In the genomic region with DNA sequence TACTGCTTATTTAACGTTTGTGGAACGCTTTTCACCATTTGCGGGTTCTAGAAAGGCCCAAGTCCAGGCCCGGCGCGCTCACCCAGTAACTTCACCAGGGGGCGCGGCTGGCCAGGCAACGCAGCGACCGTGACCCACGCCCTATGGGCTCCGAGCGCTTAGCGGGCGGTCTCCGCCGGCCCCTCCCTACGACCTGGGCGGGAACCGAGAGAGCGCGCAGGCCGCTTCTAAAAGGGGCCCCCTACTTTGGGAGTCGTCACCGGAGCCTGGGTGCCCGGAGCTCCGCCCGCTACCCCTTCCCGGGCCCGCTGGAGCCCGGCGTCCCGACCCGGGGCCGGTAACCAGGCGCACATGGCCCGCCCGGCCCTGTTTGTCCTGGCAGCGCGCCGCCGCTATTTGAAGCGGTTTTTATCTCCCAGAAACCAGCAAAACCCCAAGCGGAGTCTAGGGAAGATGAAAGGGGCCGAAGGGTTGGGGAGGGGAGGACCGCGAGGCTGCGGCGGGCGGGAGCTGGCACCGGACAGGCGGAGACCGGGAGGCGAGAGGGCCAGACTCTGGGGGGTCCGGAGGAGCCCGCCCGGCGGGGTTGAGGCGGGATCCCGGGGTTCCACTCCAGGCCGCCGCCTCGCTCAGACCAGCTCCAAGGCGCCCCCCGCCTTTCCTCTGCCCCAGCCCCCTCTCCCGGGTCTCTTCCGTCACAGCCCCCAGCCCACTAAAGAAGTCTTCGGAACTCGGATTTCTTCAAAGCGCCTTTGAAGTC, we compare ENCODE assay signal across 1 cellular context.
TF ChIP-seq lines count a peak whose summit lies in the region.

No MANE protein-coding gene starts in this region.

TF ChIP-seq in GM12878, 131 proteins besides CTCF, POLR2A, EP300 and RAD21 (continued from another document):
- TF ChIP-seq E2F8 (IDR thresholded peaks at IDR 0.05; ENCODE audit: low read depth, partially characterized antibody) (no peak), BACH1 (IDR thresholded peaks at IDR 0.05; ENCODE audit: borderline replicate concordance) (peak; percentile 37; the same call in 1 of the 2 replicates), HDAC6 (IDR thresholded peaks at IDR 0.05; ENCODE audit: unreplicated experiment) (no peak), MTA2 (IDR thresholded peaks at IDR 0.05; ENCODE audit: low read depth) (no peak), CHD1 (IDR thresholded peaks at IDR 0.05; ENCODE audit: low read depth, low read length) (0 out of 2 replicates have a peak, but pooled peaks have one; percentile 64), DPF2 (IDR thresholded peaks at IDR 0.05) (peak; percentile 59; the same call in 1 of the 2 replicates)
- TF ChIP-seq, protein P1, sequence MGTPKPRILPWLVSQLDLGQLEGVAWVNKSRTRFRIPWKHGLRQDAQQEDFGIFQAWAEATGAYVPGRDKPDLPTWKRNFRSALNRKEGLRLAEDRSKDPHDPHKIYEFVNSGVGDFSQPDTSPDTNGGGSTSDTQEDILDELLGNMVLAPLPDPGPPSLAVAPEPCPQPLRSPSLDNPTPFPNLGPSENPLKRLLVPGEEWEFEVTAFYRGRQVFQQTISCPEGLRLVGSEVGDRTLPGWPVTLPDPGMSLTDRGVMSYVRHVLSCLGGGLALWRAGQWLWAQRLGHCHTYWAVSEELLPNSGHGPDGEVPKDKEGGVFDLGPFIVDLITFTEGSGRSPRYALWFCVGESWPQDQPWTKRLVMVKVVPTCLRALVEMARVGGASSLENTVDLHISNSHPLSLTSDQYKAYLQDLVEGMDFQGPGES (IDR thresholded peaks at IDR 0.05): no peak
- TF ChIP-seq, protein P2, sequence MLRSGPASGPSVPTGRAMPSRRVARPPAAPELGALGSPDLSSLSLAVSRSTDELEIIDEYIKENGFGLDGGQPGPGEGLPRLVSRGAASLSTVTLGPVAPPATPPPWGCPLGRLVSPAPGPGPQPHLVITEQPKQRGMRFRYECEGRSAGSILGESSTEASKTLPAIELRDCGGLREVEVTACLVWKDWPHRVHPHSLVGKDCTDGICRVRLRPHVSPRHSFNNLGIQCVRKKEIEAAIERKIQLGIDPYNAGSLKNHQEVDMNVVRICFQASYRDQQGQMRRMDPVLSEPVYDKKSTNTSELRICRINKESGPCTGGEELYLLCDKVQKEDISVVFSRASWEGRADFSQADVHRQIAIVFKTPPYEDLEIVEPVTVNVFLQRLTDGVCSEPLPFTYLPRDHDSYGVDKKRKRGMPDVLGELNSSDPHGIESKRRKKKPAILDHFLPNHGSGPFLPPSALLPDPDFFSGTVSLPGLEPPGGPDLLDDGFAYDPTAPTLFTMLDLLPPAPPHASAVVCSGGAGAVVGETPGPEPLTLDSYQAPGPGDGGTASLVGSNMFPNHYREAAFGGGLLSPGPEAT (IDR thresholded peaks at IDR 0.05; ENCODE audit: low read depth): 0 out of 2 replicates have a peak, but pooled peaks have one; percentile 33
